In genomic region chr7:148987010-148987750, GRCh38 we compare ENCODE assay signal across 1 cellular context.
TF ChIP-seq lines count a peak whose summit lies in the region.

No MANE protein-coding gene starts in this region.

TF ChIP-seq in HepG2, 621 proteins besides CTCF, POLR2A, EP300 and RAD21 (continued from another document and continues in another):
- no peak for TF ChIP-seq SP1 (IDR thresholded peaks at IDR 0.05)
- no peak for TF ChIP-seq SP1 (CRISPR knock-in tag; IDR thresholded peaks at IDR 0.05)
- TF ChIP-seq, protein P1, sequence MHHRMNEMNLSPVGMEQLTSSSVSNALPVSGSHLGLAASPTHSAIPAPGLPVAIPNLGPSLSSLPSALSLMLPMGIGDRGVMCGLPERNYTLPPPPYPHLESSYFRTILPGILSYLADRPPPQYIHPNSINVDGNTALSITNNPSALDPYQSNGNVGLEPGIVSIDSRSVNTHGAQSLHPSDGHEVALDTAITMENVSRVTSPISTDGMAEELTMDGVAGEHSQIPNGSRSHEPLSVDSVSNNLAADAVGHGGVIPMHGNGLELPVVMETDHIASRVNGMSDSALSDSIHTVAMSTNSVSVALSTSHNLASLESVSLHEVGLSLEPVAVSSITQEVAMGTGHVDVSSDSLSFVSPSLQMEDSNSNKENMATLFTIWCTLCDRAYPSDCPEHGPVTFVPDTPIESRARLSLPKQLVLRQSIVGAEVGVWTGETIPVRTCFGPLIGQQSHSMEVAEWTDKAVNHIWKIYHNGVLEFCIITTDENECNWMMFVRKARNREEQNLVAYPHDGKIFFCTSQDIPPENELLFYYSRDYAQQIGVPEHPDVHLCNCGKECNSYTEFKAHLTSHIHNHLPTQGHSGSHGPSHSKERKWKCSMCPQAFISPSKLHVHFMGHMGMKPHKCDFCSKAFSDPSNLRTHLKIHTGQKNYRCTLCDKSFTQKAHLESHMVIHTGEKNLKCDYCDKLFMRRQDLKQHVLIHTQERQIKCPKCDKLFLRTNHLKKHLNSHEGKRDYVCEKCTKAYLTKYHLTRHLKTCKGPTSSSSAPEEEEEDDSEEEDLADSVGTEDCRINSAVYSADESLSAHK (CRISPR knock-in tag; IDR thresholded peaks at IDR 0.05; ENCODE audit: borderline replicate concordance): no peak
- no peak for TF ChIP-seq MBNL3 (CRISPR knock-in tag; conservative IDR thresholded peaks at IDR 0.05)
- no peak for TF ChIP-seq NFATC3 (CRISPR knock-in tag; IDR thresholded peaks at IDR 0.05)
- TF ChIP-seq KAT8 (CRISPR knock-in tag; IDR thresholded peaks at IDR 0.05): peak; percentile 7; the same call in 1 of the 2 replicates
- TF ChIP-seq YY1 (IDR thresholded peaks at IDR 0.05; ENCODE audit: insufficient read depth, insufficient replicate concordance, low read depth, low read length): no peak
- TF ChIP-seq, protein P2, sequence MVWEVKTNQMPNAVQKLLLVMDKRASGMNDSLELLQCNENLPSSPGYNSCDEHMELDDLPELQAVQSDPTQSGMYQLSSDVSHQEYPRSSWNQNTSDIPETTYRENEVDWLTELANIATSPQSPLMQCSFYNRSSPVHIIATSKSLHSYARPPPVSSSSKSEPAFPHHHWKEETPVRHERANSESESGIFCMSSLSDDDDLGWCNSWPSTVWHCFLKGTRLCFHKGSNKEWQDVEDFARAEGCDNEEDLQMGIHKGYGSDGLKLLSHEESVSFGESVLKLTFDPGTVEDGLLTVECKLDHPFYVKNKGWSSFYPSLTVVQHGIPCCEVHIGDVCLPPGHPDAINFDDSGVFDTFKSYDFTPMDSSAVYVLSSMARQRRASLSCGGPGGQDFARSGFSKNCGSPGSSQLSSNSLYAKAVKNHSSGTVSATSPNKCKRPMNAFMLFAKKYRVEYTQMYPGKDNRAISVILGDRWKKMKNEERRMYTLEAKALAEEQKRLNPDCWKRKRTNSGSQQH (CRISPR knock-in tag; IDR thresholded peaks at IDR 0.05; ENCODE audit: low read depth): no peak
- TF ChIP-seq ZNF598 (CRISPR knock-in tag; IDR thresholded peaks at IDR 0.05; ENCODE audit: borderline replicate concordance): peak; percentile 82; the same call in 1 of the 2 replicates
- peak; percentile 34; the same call in 1 of the 2 replicates for TF ChIP-seq POGZ (CRISPR knock-in tag; IDR thresholded peaks at IDR 0.05)
- no peak for TF ChIP-seq HOXA9 (CRISPR knock-in tag; IDR thresholded peaks at IDR 0.05; ENCODE audit: borderline replicate concordance)
- TF ChIP-seq KLF16 (CRISPR knock-in tag; IDR thresholded peaks at IDR 0.05): peak in 1 of 2 experiments; percentile 57; a peak in 1 of 4 replicates
- TF ChIP-seq NFYB (CRISPR knock-in tag; IDR thresholded peaks at IDR 0.05): peak; percentile 83
- TF ChIP-seq ZMYM4 (CRISPR knock-in tag; IDR thresholded peaks at IDR 0.05): peak; percentile 73
- no peak for TF ChIP-seq ATRX (CRISPR knock-in tag; IDR thresholded peaks at IDR 0.05; ENCODE audit: borderline replicate concordance)
- TF ChIP-seq NR1H2 (CRISPR knock-in tag; IDR thresholded peaks at IDR 0.05; ENCODE audit: borderline replicate concordance, low read depth): no peak
- TF ChIP-seq ETV5 (CRISPR knock-in tag; IDR thresholded peaks at IDR 0.05; ENCODE audit: borderline replicate concordance): no peak
- TF ChIP-seq MAFG (CRISPR knock-in tag; IDR thresholded peaks at IDR 0.05): no peak
- TF ChIP-seq PATZ1 (CRISPR knock-in tag; IDR thresholded peaks at IDR 0.05): 0 out of 2 replicates have a peak, but pooled peaks have one; percentile 13
- no peak for TF ChIP-seq ZNF562 (CRISPR knock-in tag; IDR thresholded peaks at IDR 0.05; ENCODE audit: borderline replicate concordance)
- no peak for TF ChIP-seq BRD4 (CRISPR knock-in tag; IDR thresholded peaks at IDR 0.05)
- TF ChIP-seq, protein P3, sequence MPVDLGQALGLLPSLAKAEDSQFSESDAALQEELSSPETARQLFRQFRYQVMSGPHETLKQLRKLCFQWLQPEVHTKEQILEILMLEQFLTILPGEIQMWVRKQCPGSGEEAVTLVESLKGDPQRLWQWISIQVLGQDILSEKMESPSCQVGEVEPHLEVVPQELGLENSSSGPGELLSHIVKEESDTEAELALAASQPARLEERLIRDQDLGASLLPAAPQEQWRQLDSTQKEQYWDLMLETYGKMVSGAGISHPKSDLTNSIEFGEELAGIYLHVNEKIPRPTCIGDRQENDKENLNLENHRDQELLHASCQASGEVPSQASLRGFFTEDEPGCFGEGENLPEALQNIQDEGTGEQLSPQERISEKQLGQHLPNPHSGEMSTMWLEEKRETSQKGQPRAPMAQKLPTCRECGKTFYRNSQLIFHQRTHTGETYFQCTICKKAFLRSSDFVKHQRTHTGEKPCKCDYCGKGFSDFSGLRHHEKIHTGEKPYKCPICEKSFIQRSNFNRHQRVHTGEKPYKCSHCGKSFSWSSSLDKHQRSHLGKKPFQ (CRISPR knock-in tag; IDR thresholded peaks at IDR 0.05; ENCODE audit: insufficient replicate concordance): peak; percentile 42
- TF ChIP-seq ZNF770 (CRISPR knock-in tag; IDR thresholded peaks at IDR 0.05): peak; percentile 44; the same call in 1 of the 2 replicates
- TF ChIP-seq DMAP1 (CRISPR knock-in tag; IDR thresholded peaks at IDR 0.05): no peak
- 0 out of 2 replicates have a peak, but pooled peaks have one; percentile 52 for TF ChIP-seq ZNF205 (CRISPR knock-in tag; IDR thresholded peaks at IDR 0.05)
- no peak for TF ChIP-seq ZNF10 (CRISPR knock-in tag; IDR thresholded peaks at IDR 0.05; ENCODE audit: borderline replicate concordance, low read depth)
- peak; percentile 38; the same call in 1 of the 2 replicates for TF ChIP-seq ZNF350 (CRISPR knock-in tag; IDR thresholded peaks at IDR 0.05; ENCODE audit: borderline replicate concordance, low read depth)
- no peak for TF ChIP-seq GTF2F1 (IDR thresholded peaks at IDR 0.05; ENCODE audit: low read length)
- TF ChIP-seq, protein P4, sequence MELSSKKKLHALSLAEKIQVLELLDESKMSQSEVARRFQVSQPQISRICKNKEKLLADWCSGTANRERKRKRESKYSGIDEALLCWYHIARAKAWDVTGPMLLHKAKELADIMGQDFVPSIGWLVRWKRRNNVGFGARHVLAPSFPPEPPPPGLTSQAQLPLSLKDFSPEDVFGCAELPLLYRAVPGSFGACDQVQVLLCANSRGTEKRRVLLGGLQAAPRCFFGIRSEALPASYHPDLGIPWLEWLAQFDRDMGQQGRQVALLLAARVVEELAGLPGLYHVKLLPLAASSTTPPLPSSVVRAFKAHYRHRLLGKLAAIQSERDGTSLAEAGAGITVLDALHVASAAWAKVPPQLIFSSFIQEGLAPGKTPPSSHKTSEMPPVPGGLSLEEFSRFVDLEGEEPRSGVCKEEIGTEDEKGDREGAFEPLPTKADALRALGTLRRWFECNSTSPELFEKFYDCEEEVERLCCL (CRISPR knock-in tag; IDR thresholded peaks at IDR 0.05; ENCODE audit: borderline replicate concordance): 0 out of 2 replicates have a peak, but pooled peaks have one; percentile 21
- TF ChIP-seq UBTF (CRISPR knock-in tag; IDR thresholded peaks at IDR 0.05): no peak
- no peak for TF ChIP-seq ZNF577 (CRISPR knock-in tag; IDR thresholded peaks at IDR 0.05; ENCODE audit: borderline replicate concordance, low read depth)
- TF ChIP-seq ZC3H13 (CRISPR knock-in tag; IDR thresholded peaks at IDR 0.05): no peak
- no peak for TF ChIP-seq ZNF543 (CRISPR knock-in tag; IDR thresholded peaks at IDR 0.05)
- peak; percentile 22 for TF ChIP-seq MED1 (CRISPR knock-in tag; IDR thresholded peaks at IDR 0.05)
- TF ChIP-seq, protein P5, sequence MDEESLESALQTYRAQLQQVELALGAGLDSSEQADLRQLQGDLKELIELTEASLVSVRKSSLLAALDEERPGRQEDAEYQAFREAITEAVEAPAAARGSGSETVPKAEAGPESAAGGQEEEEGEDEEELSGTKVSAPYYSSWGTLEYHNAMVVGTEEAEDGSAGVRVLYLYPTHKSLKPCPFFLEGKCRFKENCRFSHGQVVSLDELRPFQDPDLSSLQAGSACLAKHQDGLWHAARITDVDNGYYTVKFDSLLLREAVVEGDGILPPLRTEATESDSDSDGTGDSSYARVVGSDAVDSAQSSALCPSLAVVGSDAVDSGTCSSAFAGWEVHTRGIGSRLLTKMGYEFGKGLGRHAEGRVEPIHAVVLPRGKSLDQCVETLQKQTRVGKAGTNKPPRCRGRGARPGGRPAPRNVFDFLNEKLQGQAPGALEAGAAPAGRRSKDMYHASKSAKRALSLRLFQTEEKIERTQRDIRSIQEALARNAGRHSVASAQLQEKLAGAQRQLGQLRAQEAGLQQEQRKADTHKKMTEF (CRISPR knock-in tag; IDR thresholded peaks at IDR 0.05): peak; percentile 68
- peak; percentile 24; the same call in 1 of the 2 replicates for TF ChIP-seq BCL3 (CRISPR knock-in tag; IDR thresholded peaks at IDR 0.05)
- no peak for TF ChIP-seq SOX13 (IDR thresholded peaks at IDR 0.05)
- peak in 1 of 2 experiments; percentile 37; a peak in 1 of 4 replicates for TF ChIP-seq SOX13 (CRISPR knock-in tag; conservative IDR thresholded peaks at IDR 0.05 in 1 of 2, IDR thresholded peaks at IDR 0.05 in 1 of 2)
- TF ChIP-seq FOXA3 (CRISPR knock-in tag; IDR thresholded peaks at IDR 0.05): 0 out of 2 replicates have a peak, but pooled peaks have one; percentile 45
- peak; percentile 15; the same call in 1 of the 2 replicates for TF ChIP-seq SIX1 (CRISPR knock-in tag; IDR thresholded peaks at IDR 0.05; ENCODE audit: borderline replicate concordance)
- no peak for TF ChIP-seq ZNF337 (CRISPR knock-in tag; IDR thresholded peaks at IDR 0.05; ENCODE audit: borderline replicate concordance, low read depth)
- no peak for TF ChIP-seq PREB (CRISPR knock-in tag; IDR thresholded peaks at IDR 0.05)
- TF ChIP-seq TP53 (CRISPR knock-in tag; conservative IDR thresholded peaks at IDR 0.05): 0 out of 2 replicates have a peak, but pooled peaks have one; percentile 29
- TF ChIP-seq KLF12 (CRISPR knock-in tag; IDR thresholded peaks at IDR 0.05; ENCODE audit: borderline replicate concordance): peak; percentile 72; the same call in 1 of the 2 replicates
- no peak for TF ChIP-seq ZNF468 (CRISPR knock-in tag; IDR thresholded peaks at IDR 0.05)
- TF ChIP-seq CEBPG (CRISPR knock-in tag; IDR thresholded peaks at IDR 0.05): peak; percentile 50
- TF ChIP-seq ZNF274 (CRISPR knock-in tag; IDR thresholded peaks at IDR 0.05): 0 out of 2 replicates have a peak, but pooled peaks have one; percentile 46
